ENCODE assay signal across 24 cellular contexts in the genomic region with DNA sequence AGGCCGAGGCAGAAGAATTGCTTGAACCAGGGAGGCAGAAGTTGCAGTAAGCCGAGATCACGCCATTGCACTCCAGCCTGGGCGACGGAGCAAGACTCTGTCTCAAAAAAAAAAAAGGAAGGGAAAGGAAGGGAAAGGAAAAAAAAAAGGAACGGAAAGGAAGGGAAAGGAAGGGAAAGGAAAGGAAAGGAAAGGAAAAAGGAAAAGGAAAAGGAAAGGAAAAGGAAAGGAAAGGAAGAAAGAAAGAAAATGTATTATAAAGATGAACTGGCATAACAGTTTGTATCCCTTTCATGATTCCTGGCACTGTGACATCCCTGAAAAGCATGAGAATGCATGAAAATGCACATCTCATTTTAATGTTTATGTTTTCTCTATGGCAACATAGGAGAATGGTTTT. TPM values are rescaled to one million over a fixed set of nuclear protein-coding genes. Genes with fewer than 3 reads are reported as not detected.
DNase-seq lines count a peak whose midpoint lies in the region; ATAC-seq and TF ChIP-seq lines count a peak whose summit lies in the region.
"Had no signal": no experiment of that assay in that cellular context is flagged by ENCODE, and none has a peak within 500 bp of the region (broad histone marks: within the 10 kb centered on the region; RNA-seq: fewer than 3 reads in every experiment).

No MANE protein-coding gene starts in this region.

- H3K27me3 ChIP-seq in mammary epithelial cell (ENCODE audit: insufficient read depth, low read length) (no peaks in the 10 kb centered on the region), subcutaneous abdominal adipose tissue (ENCODE audit: control insufficient read depth in 5 of 5, insufficient read depth in 4 of 5, low read length in 5 of 5) (no peaks in the 10 kb centered on the region)
- H3K27me3 ChIP-seq: BE2C; BLaER1 treated with 17β-estradiol and CSF1 and Interleukin-3, amounts not matched to agents 10 nM and 100 nM had no signal

- BruUV-seq in MCF 10A (replicated peaks; lab: Mats Ljungman, UMichigan): no TSS peak
- BruUV-seq in mammary epithelial cell (replicated peaks; lab: Mats Ljungman, UMichigan): no TSS peak

- in situ Hi-C loops in mammary epithelial cell (cut with MboI; ENCODE audit: low sequenced_read_pairs in 2 of 2): loop anchor here (5.0 kb wide), 1 partner anchor 72 kb away; no protein-coding TSS in a partner anchor

- peak overlapping the region; percentile 76 for H3K27ac Mint-ChIP-seq in MCF 10A (ENCODE audit: low read depth, unreplicated experiment)
- H3K27ac Mint-ChIP-seq in T-helper 17 cell: no peak overlapping the region
- H3K27ac Mint-ChIP-seq in memory B cell: peak overlapping the region; percentile 14
- H3K27ac Mint-ChIP-seq: CD14-positive monocyte; CD4-positive, alpha-beta T cell; CD8-positive, alpha-beta memory T cell had no signal

- dilution Hi-C loops in mammary epithelial cell (cut with HindIII; ENCODE audit: low sequenced_read_pairs): no loop called here

- H3K27me3 Mint-ChIP-seq in MCF 10A (ENCODE audit: insufficient read depth, unreplicated experiment) (no peaks in the 10 kb centered on the region), T-helper 17 cell (no peaks in the 10 kb centered on the region), memory B cell (no peaks in the 10 kb centered on the region)
- H3K27me3 Mint-ChIP-seq: CD4-positive, alpha-beta T cell; CD8-positive, alpha-beta memory T cell had no signal

- CTCF ChIA-PET in MCF 10A (lab: Yijun Ruan, JAX): interaction anchor here (0.6 to 7.2 kb wide), 9 partner anchors 9 to 1589 kb away, joined by 3 to 202 read pairs (median 3); no protein-coding TSS in a partner anchor
- CTCF ChIA-PET in mammary epithelial cell (lab: Charles Lee; ENCODE audit: low non-redundant PET): no interaction called here

- no peak overlapping the region for H2AFZ ChIP-seq in mammary epithelial cell (ENCODE audit: low read depth, low read length)
- H2AFZ ChIP-seq: GM23248 had no signal

- no peak for TF ChIP-seq CTCF in MCF 10A (IDR thresholded peaks at IDR 0.05; ENCODE audit: unreplicated experiment)
- no peak for TF ChIP-seq CTCF in mammary epithelial cell (conservative IDR thresholded peaks at IDR 0.05 in 1 of 2, IDR thresholded peaks at IDR 0.05 in 1 of 2; ENCODE audit: extremely low read depth in 1 of 2, insufficient read depth in 1 of 2, low read depth in 1 of 2, low read length in 2 of 2)

- DNase-seq in MCF 10A (ENCODE audit: unreplicated experiment): no peak
- no peak for DNase-seq in mammary epithelial cell
- DNase-seq in T-helper 17 cell: no peak
- DNase-seq in memory B cell (ENCODE audit: low spot score in 2 of 2): no peak
- DNase-seq in T-helper 9 cell: no peak
- DNase-seq: 8988T; ACHN; AML-193; BE2C; CD4-positive, alpha-beta T cell; CD8-positive, alpha-beta memory T cell; DMS 273 treated with DMSO at 0.1 percent for 48 hours; DMS79; EL; GDM1; GM23248; H7; HCEC 1CT had no signal

- H3K9ac ChIP-seq in mammary epithelial cell (ENCODE audit: insufficient read depth, low read length): no peak overlapping the region
- no peak overlapping the region for H3K9ac ChIP-seq in subcutaneous abdominal adipose tissue (ENCODE audit: low read length in 5 of 5)
- H3K9ac ChIP-seq: BLaER1 treated with 17β-estradiol and CSF1 and Interleukin-3, amounts not matched to agents 10 nM and 100 nM; GM23248 had no signal

- H3K4me1 Mint-ChIP-seq in MCF 10A (ENCODE audit: insufficient read depth, unreplicated experiment): no peaks in the 10 kb centered on the region
- no peaks in the 10 kb centered on the region for H3K4me1 Mint-ChIP-seq in T-helper 17 cell
- peaks cover 3% of the 10 kb centered on the region for H3K4me1 Mint-ChIP-seq in memory B cell
- H3K4me1 Mint-ChIP-seq: CD14-positive monocyte had no signal

- no peaks in the 10 kb centered on the region for H4K20me1 ChIP-seq in mammary epithelial cell (ENCODE audit: insufficient read depth, low read length)
- H4K20me1 ChIP-seq: BLaER1 treated with 17β-estradiol and CSF1 and Interleukin-3, amounts not matched to agents 10 nM and 100 nM had no signal

- H3K4me1 ChIP-seq in mammary epithelial cell (ENCODE audit: insufficient read depth, low read length) (no peaks in the 10 kb centered on the region), subcutaneous abdominal adipose tissue (ENCODE audit: control insufficient read depth in 5 of 5, insufficient read depth in 5 of 5, low read length in 5 of 5) (peaks cover 0 to 5% (median 0%) of the 10 kb centered on the region in 5 donors)
- H3K4me1 ChIP-seq: A549; BLaER1 treated with 17β-estradiol and CSF1 and Interleukin-3, amounts not matched to agents 10 nM and 100 nM had no signal

- no peak overlapping the region for H3K4me3 Mint-ChIP-seq in MCF 10A (ENCODE audit: unreplicated experiment)
- peak overlapping the region; percentile 45 for H3K4me3 Mint-ChIP-seq in T-helper 17 cell
- H3K4me3 Mint-ChIP-seq in memory B cell: no peak overlapping the region
- H3K4me3 Mint-ChIP-seq: CD14-positive monocyte; CD4-positive, alpha-beta T cell; CD8-positive, alpha-beta memory T cell had no signal

- WGBS in mammary epithelial cell (ENCODE audit: low coverage, missing lambda C conversion rate): 86% methylated on average over 5 of the region's 6 CpGs

- no peaks in the 10 kb centered on the region for H3K9me3 Mint-ChIP-seq in MCF 10A (ENCODE audit: unreplicated experiment)
- H3K9me3 Mint-ChIP-seq in memory B cell: no peaks in the 10 kb centered on the region
- H3K9me3 Mint-ChIP-seq: CD4-positive, alpha-beta T cell; CD8-positive, alpha-beta memory T cell had no signal

- H3K36me3 Mint-ChIP-seq in MCF 10A (ENCODE audit: insufficient read depth, unreplicated experiment) (peaks cover 7% of the 10 kb centered on the region), T-helper 17 cell (ENCODE audit: low read depth) (no peaks in the 10 kb centered on the region), memory B cell (peaks cover 1% of the 10 kb centered on the region)

- H3K36me3 ChIP-seq in mammary epithelial cell (ENCODE audit: insufficient read depth, low read length) (no peaks in the 10 kb centered on the region), subcutaneous abdominal adipose tissue (ENCODE audit: control insufficient read depth in 5 of 5, insufficient read depth in 5 of 5, low read length in 5 of 5) (peaks cover 6 to 21% (median 8%) of the 10 kb centered on the region in 5 donors)
- H3K36me3 ChIP-seq: BE2C; BLaER1 treated with 17β-estradiol and CSF1 and Interleukin-3, amounts not matched to agents 10 nM and 100 nM had no signal

- ATAC-seq in T-helper 17 cell: no peak
- no peak for ATAC-seq in memory B cell (ENCODE audit: low read depth)
- ATAC-seq in HG03135 (IDR thresholded peaks at IDR 0.05; ENCODE audit: unreplicated experiment): no peak
- ATAC-seq: A549, GM12878 had no signal

- no peaks in the 10 kb centered on the region for H3K79me2 ChIP-seq in mammary epithelial cell (ENCODE audit: insufficient read depth, low read length)

- POLR2A ChIA-PET in MCF 10A (lab: Yijun Ruan, JAX): interaction anchor here (1.1 kb wide), 1 partner anchor 13 kb away, joined by 4 read pairs; no protein-coding TSS in a partner anchor

- no peak overlapping the region for H3K4me2 ChIP-seq in mammary epithelial cell (ENCODE audit: insufficient read depth, low read depth, low read length)
- H3K4me2 ChIP-seq: A549; BLaER1 treated with 17β-estradiol and CSF1 and Interleukin-3, amounts not matched to agents 10 nM and 100 nM had no signal

- H3K4me3 ChIP-seq in mammary epithelial cell (replicated peaks in 1 of 3; ENCODE audit: insufficient read depth in 1 of 3, low read depth in 2 of 3, low read length in 3 of 3) (no peak overlapping the region), subcutaneous abdominal adipose tissue (ENCODE audit: low read depth in 1 of 5, low read length in 5 of 5) (no peak overlapping the region)
- H3K4me3 ChIP-seq: A549; BLaER1 treated with 17β-estradiol and CSF1 and Interleukin-3, amounts not matched to agents 10 nM and 100 nM; GM12878; GM23248 had no signal

- H3K9me3 ChIP-seq in mammary epithelial cell (replicated peaks; ENCODE audit: insufficient read depth, low read length) (no peaks in the 10 kb centered on the region), T-helper 17 cell (ENCODE audit: control insufficient read depth, low read length, poor library complexity, severe bottlenecking) (no peaks in the 10 kb centered on the region), subcutaneous abdominal adipose tissue (ENCODE audit: control insufficient read depth in 5 of 5, low read length in 5 of 5) (no peaks in the 10 kb centered on the region)
- H3K9me3 ChIP-seq: A549; BE2C; BLaER1 treated with 17β-estradiol and CSF1 and Interleukin-3, amounts not matched to agents 10 nM and 100 nM had no signal

- H3K27ac ChIP-seq in mammary epithelial cell (ENCODE audit: insufficient read depth, low read depth, low read length) (no peak overlapping the region), subcutaneous abdominal adipose tissue (ENCODE audit: low read depth, low read length) (peak overlapping the region; percentile 16)
- H3K27ac ChIP-seq: A549; BLaER1 treated with 17β-estradiol and CSF1 and Interleukin-3, amounts not matched to agents 10 nM and 100 nM; GM23248 had no signal

- intact Hi-C loops in MCF 10A (cut with micrococcal nuclease): no loop called here
- intact Hi-C loops in mammary epithelial cell (cut with micrococcal nuclease): no loop called here

RNA-seq across cellular contexts. Expression of a gene that starts 11.4 kb away (rescaled TPM):
- total RNA-seq in MCF 10A (2022): 6.8 and 10.4 TPM in 2 replicates
- total RNA-seq in mammary epithelial cell: 10 to 100 TPM; 20.7 to 29.5 TPM
- 14.1 TPM for polyA plus RNA-seq in mammary epithelial cell
- polyA minus RNA-seq in mammary epithelial cell: 9.7 TPM
- 1 to 10 TPM; 5.3 to 6.6 TPM for total RNA-seq in T-helper 17 cell

RNA-seq across cellular contexts. Expression of a gene that starts 56.8 kb away (rescaled TPM):
- 8.3 and 20.0 TPM in 2 replicates for total RNA-seq in MCF 10A (2022)
- total RNA-seq in mammary epithelial cell: 10 to 100 TPM in 1 of 2 donors, 1 to 10 TPM in 1; 8.8 to 11.2 TPM
- polyA plus RNA-seq in mammary epithelial cell: 13.7 TPM
- 12.1 TPM for polyA minus RNA-seq in mammary epithelial cell
- total RNA-seq in T-helper 17 cell: 10 to 100 TPM; 16.9 to 18.7 TPM

RNA-seq across cellular contexts. Expression of a gene that starts 56.9 kb away (rescaled TPM):
- total RNA-seq in MCF 10A (2022) (0.25 and 0.35 TPM in 2 replicates), mammary epithelial cell (1 to 10 TPM in 1 of 2 donors, under 1 TPM in 1; 0.24 to 1.8 TPM), T-helper 17 cell (1 to 10 TPM; 1.6 to 2.2 TPM)
- polyA plus RNA-seq in mammary epithelial cell: 0.15 TPM
- polyA minus RNA-seq in mammary epithelial cell: not detected
